1 cellular context compared by ENCODE assay signal in the genomic region with DNA sequence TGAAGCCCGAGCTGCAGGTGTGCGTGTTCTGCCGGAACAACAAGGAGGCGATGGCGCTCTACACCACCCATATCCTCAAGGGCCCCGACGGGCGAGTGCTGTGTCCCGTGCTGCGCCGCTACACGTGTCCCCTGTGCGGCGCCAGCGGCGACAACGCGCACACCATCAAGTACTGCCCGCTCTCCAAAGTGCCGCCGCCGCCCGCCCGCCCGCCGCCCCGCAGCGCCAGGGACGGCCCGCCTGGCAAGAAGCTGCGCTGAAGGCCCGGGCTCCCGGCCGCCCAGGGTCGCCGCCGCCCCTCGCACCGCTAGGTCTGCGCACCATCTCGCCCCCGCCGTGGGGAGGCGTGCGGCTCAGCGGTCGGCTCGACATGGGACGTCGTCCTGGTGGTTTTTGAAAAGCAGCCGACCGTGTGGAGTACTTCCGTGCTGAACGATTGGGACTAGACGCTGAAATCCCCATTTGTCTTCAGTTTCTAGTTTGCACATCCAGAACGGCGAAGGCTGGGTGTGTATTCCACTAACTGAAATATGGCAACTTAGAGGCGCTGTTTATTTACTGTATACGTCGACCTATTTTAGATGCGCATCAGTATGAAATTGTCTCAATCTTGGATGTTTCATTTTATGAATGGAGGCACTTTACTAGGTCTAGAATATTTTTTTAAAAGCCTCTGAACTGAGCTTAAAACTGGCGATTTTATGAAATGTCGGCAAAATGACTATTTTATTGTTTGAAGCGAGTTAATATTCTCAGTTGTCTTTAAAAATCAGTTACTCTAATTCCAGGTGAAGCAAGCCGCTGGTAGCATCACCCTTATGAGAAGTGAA.
TF ChIP-seq lines count a peak whose summit lies in the region.

No MANE protein-coding gene starts in this region.

TF ChIP-seq in GM12878, 131 proteins besides CTCF, POLR2A, EP300 and RAD21 (continued from another document):
- 0 out of 2 replicates have a peak, but pooled peaks have one; percentile 16 for TF ChIP-seq ZNF24 (IDR thresholded peaks at IDR 0.05)
- TF ChIP-seq BRCA1 (IDR thresholded peaks at IDR 0.05; ENCODE audit: low read depth, low read length), result no peak
- no peak for TF ChIP-seq GABPA (IDR thresholded peaks at IDR 0.05; ENCODE audit: low read depth)
- TF ChIP-seq ZNF207 (IDR thresholded peaks at IDR 0.05; ENCODE audit: borderline replicate concordance), result no peak
- TF ChIP-seq EED (IDR thresholded peaks at IDR 0.05; ENCODE audit: low read depth), result peak; percentile 70
- TF ChIP-seq, protein P1, sequence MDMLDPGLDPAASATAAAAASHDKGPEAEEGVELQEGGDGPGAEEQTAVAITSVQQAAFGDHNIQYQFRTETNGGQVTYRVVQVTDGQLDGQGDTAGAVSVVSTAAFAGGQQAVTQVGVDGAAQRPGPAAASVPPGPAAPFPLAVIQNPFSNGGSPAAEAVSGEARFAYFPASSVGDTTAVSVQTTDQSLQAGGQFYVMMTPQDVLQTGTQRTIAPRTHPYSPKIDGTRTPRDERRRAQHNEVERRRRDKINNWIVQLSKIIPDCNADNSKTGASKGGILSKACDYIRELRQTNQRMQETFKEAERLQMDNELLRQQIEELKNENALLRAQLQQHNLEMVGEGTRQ (IDR thresholded peaks at IDR 0.05; ENCODE audit: borderline replicate concordance, low read depth, low read length), result no peak
- TF ChIP-seq SP1 (IDR thresholded peaks at IDR 0.05; ENCODE audit: low read depth, low read length), result no peak
- TF ChIP-seq PML (IDR thresholded peaks at IDR 0.05; ENCODE audit: low read length), result no peak
- TF ChIP-seq, protein P2, sequence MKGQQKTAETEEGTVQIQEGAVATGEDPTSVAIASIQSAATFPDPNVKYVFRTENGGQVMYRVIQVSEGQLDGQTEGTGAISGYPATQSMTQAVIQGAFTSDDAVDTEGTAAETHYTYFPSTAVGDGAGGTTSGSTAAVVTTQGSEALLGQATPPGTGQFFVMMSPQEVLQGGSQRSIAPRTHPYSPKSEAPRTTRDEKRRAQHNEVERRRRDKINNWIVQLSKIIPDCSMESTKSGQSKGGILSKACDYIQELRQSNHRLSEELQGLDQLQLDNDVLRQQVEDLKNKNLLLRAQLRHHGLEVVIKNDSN (IDR thresholded peaks at IDR 0.05; ENCODE audit: borderline replicate concordance, extremely low read length, insufficient read depth, low read depth, low read length), result peak; percentile 32
- TF ChIP-seq LARP7 (IDR thresholded peaks at IDR 0.05), result peak; percentile 53; the same call in 1 of the 2 replicates
- TF ChIP-seq, protein P3, sequence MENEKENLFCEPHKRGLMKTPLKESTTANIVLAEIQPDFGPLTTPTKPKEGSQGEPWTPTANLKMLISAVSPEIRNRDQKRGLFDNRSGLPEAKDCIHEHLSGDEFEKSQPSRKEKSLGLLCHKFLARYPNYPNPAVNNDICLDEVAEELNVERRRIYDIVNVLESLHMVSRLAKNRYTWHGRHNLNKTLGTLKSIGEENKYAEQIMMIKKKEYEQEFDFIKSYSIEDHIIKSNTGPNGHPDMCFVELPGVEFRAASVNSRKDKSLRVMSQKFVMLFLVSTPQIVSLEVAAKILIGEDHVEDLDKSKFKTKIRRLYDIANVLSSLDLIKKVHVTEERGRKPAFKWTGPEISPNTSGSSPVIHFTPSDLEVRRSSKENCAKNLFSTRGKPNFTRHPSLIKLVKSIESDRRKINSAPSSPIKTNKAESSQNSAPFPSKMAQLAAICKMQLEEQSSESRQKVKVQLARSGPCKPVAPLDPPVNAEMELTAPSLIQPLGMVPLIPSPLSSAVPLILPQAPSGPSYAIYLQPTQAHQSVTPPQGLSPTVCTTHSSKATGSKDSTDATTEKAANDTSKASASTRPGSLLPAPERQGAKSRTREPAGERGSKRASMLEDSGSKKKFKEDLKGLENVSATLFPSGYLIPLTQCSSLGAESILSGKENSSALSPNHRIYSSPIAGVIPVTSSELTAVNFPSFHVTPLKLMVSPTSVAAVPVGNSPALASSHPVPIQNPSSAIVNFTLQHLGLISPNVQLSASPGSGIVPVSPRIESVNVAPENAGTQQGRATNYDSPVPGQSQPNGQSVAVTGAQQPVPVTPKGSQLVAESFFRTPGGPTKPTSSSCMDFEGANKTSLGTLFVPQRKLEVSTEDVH (IDR thresholded peaks at IDR 0.05; ENCODE audit: low read depth, partially characterized antibody), result no peak
- no peak for TF ChIP-seq SMARCA5 (IDR thresholded peaks at IDR 0.05)
- peak; percentile 89 for TF ChIP-seq RUNX3 (IDR thresholded peaks at IDR 0.05; ENCODE audit: low read length)
- no peak for TF ChIP-seq MYC (IDR thresholded peaks at IDR 0.05; ENCODE audit: insufficient read depth, insufficient read length, insufficient replicate concordance, low read length, severe bottlenecking)
- peak in 1 of 2 experiments; percentile 63; a peak in 1 of 4 replicates for TF ChIP-seq ETV6 (conservative IDR thresholded peaks at IDR 0.05 in 1 of 2, IDR thresholded peaks at IDR 0.05 in 1 of 2; ENCODE audit: borderline replicate concordance in 1 of 2, low read depth in 1 of 2)
- no peak for TF ChIP-seq BMI1 (IDR thresholded peaks at IDR 0.05; ENCODE audit: borderline replicate concordance)
- TF ChIP-seq NFIC (IDR thresholded peaks at IDR 0.05; ENCODE audit: low read depth, low read length), result peak; percentile 66; the same call in 1 of the 2 replicates
- TF ChIP-seq TARDBP (IDR thresholded peaks at IDR 0.05; ENCODE audit: borderline replicate concordance), result no peak
- TF ChIP-seq IRF4 (IDR thresholded peaks at IDR 0.05; ENCODE audit: low read depth, low read length), result no peak
- TF ChIP-seq CHD1 (IDR thresholded peaks at IDR 0.05; ENCODE audit: low read depth, low read length), result no peak
- TF ChIP-seq MEF2B (IDR thresholded peaks at IDR 0.05; ENCODE audit: partially characterized antibody, poor library complexity, severe bottlenecking), result no peak
- TF ChIP-seq, protein P4, sequence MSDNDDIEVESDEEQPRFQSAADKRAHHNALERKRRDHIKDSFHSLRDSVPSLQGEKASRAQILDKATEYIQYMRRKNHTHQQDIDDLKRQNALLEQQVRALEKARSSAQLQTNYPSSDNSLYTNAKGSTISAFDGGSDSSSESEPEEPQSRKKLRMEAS (IDR thresholded peaks at IDR 0.05; ENCODE audit: low read depth, low read length), result peak; percentile 57; the same call in 1 of the 2 replicates
- TF ChIP-seq, protein P5, sequence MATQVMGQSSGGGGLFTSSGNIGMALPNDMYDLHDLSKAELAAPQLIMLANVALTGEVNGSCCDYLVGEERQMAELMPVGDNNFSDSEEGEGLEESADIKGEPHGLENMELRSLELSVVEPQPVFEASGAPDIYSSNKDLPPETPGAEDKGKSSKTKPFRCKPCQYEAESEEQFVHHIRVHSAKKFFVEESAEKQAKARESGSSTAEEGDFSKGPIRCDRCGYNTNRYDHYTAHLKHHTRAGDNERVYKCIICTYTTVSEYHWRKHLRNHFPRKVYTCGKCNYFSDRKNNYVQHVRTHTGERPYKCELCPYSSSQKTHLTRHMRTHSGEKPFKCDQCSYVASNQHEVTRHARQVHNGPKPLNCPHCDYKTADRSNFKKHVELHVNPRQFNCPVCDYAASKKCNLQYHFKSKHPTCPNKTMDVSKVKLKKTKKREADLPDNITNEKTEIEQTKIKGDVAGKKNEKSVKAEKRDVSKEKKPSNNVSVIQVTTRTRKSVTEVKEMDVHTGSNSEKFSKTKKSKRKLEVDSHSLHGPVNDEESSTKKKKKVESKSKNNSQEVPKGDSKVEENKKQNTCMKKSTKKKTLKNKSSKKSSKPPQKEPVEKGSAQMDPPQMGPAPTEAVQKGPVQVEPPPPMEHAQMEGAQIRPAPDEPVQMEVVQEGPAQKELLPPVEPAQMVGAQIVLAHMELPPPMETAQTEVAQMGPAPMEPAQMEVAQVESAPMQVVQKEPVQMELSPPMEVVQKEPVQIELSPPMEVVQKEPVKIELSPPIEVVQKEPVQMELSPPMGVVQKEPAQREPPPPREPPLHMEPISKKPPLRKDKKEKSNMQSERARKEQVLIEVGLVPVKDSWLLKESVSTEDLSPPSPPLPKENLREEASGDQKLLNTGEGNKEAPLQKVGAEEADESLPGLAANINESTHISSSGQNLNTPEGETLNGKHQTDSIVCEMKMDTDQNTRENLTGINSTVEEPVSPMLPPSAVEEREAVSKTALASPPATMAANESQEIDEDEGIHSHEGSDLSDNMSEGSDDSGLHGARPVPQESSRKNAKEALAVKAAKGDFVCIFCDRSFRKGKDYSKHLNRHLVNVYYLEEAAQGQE (IDR thresholded peaks at IDR 0.05; ENCODE audit: low read depth, low read length), result no peak
- peak; percentile 76 for TF ChIP-seq IKZF1 (conservative IDR thresholded peaks at IDR 0.05)
- TF ChIP-seq MTA3 (IDR thresholded peaks at IDR 0.05; ENCODE audit: borderline replicate concordance, low read length), result peak; percentile 60; the same call in 1 of the 2 replicates
- TF ChIP-seq, protein P6, sequence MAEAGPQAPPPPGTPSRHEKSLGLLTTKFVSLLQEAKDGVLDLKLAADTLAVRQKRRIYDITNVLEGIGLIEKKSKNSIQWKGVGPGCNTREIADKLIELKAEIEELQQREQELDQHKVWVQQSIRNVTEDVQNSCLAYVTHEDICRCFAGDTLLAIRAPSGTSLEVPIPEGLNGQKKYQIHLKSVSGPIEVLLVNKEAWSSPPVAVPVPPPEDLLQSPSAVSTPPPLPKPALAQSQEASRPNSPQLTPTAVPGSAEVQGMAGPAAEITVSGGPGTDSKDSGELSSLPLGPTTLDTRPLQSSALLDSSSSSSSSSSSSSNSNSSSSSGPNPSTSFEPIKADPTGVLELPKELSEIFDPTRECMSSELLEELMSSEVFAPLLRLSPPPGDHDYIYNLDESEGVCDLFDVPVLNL (IDR thresholded peaks at IDR 0.05; ENCODE audit: low read depth, low read length), result no peak
- peak; percentile 72 to 90; a peak in 3 of 4 replicates for TF ChIP-seq BHLHE40 (IDR thresholded peaks at IDR 0.05; ENCODE audit: borderline replicate concordance in 1 of 2, low read depth in 2 of 2, low read length in 1 of 2)
- TF ChIP-seq, protein P7, sequence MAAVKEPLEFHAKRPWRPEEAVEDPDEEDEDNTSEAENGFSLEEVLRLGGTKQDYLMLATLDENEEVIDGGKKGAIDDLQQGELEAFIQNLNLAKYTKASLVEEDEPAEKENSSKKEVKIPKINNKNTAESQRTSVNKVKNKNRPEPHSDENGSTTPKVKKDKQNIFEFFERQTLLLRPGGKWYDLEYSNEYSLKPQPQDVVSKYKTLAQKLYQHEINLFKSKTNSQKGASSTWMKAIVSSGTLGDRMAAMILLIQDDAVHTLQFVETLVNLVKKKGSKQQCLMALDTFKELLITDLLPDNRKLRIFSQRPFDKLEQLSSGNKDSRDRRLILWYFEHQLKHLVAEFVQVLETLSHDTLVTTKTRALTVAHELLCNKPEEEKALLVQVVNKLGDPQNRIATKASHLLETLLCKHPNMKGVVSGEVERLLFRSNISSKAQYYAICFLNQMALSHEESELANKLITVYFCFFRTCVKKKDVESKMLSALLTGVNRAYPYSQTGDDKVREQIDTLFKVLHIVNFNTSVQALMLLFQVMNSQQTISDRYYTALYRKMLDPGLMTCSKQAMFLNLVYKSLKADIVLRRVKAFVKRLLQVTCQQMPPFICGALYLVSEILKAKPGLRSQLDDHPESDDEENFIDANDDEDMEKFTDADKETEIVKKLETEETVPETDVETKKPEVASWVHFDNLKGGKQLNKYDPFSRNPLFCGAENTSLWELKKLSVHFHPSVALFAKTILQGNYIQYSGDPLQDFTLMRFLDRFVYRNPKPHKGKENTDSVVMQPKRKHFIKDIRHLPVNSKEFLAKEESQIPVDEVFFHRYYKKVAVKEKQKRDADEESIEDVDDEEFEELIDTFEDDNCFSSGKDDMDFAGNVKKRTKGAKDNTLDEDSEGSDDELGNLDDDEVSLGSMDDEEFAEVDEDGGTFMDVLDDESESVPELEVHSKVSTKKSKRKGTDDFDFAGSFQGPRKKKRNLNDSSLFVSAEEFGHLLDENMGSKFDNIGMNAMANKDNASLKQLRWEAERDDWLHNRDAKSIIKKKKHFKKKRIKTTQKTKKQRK (IDR thresholded peaks at IDR 0.05; ENCODE audit: low read depth, low read length), result no peak
- TF ChIP-seq, protein P8, sequence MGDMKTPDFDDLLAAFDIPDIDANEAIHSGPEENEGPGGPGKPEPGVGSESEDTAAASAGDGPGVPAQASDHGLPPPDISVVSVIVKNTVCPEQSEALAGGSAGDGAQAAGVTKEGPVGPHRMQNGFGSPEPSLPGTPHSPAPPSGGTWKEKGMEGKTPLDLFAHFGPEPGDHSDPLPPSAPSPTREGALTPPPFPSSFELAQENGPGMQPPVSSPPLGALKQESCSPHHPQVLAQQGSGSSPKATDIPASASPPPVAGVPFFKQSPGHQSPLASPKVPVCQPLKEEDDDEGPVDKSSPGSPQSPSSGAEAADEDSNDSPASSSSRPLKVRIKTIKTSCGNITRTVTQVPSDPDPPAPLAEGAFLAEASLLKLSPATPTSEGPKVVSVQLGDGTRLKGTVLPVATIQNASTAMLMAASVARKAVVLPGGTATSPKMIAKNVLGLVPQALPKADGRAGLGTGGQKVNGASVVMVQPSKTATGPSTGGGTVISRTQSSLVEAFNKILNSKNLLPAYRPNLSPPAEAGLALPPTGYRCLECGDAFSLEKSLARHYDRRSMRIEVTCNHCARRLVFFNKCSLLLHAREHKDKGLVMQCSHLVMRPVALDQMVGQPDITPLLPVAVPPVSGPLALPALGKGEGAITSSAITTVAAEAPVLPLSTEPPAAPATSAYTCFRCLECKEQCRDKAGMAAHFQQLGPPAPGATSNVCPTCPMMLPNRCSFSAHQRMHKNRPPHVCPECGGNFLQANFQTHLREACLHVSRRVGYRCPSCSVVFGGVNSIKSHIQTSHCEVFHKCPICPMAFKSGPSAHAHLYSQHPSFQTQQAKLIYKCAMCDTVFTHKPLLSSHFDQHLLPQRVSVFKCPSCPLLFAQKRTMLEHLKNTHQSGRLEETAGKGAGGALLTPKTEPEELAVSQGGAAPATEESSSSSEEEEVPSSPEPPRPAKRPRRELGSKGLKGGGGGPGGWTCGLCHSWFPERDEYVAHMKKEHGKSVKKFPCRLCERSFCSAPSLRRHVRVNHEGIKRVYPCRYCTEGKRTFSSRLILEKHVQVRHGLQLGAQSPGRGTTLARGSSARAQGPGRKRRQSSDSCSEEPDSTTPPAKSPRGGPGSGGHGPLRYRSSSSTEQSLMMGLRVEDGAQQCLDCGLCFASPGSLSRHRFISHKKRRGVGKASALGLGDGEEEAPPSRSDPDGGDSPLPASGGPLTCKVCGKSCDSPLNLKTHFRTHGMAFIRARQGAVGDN (IDR thresholded peaks at IDR 0.05), result peak; percentile 48
- no peak for TF ChIP-seq NRF1 (conservative IDR thresholded peaks at IDR 0.05; ENCODE audit: low read depth, low read length)
- peak; percentile 22; the same call in 1 of the 2 replicates for TF ChIP-seq BCL11A (IDR thresholded peaks at IDR 0.05; ENCODE audit: low read depth, low read length)
- TF ChIP-seq SIX5 (IDR thresholded peaks at IDR 0.05; ENCODE audit: low read depth, low read length, severe bottlenecking), result no peak
- no peak for TF ChIP-seq RCOR1 (conservative IDR thresholded peaks at IDR 0.05; ENCODE audit: low read depth, low read length)
- no peak for TF ChIP-seq ASH2L (IDR thresholded peaks at IDR 0.05; ENCODE audit: borderline replicate concordance, low read depth)
- TF ChIP-seq TBL1XR1 (IDR thresholded peaks at IDR 0.05; ENCODE audit: low read depth, low read length), result 0 out of 2 replicates have a peak, but pooled peaks have one; percentile 64
- TF ChIP-seq ZNF274 (IDR thresholded peaks at IDR 0.05; ENCODE audit: insufficient read depth, insufficient read length), result no peak
- no peak for TF ChIP-seq NFXL1 (IDR thresholded peaks at IDR 0.05; ENCODE audit: borderline replicate concordance)
TF ChIP-seq in GM12878: peak in this region for 28.
